In the genomic region with DNA sequence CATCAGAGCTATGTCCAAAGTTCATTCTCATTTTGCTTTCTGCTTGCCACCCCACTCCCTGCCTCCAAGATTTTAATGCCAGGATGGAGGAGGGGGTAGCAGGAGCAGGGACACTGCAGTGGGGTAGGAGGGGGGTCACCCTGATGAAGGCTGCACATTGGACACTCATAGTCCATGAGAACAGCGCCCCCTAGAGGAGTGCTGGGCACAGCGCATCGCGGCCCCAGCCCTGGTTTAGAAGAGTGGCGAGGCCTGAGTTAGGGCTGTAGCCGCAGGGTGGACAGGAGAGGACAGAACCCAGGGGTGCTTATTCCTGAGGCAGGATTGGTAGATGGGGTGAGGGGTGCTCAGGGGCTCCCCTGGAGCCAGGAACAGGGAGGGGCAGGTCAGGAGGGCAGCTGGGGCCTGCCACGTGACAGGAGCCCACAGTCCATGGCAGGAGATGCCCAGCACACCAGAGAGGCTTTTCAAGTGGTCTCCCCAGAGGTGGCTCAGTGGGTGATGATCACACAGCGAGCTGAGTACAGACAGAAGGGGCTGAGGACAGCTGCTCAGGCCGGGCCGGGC, we compare ENCODE assay signal across 8 cellular contexts.
DNase-seq lines count a peak whose midpoint lies in the region; ATAC-seq and TF ChIP-seq lines count a peak whose summit lies in the region.

No MANE protein-coding gene starts in this region.

- no peak overlapping the region for H3K9ac ChIP-seq in parathyroid adenoma

- H3K9me3 ChIP-seq in parathyroid adenoma (ENCODE audit: control insufficient read depth, low read length), result no peaks in the 10 kb centered on the region

- intact Hi-C loops in posterior vena cava (cut with DNase I), result no loop called here

- H3K36me3 ChIP-seq in parathyroid adenoma (ENCODE audit: control insufficient read depth, insufficient read depth, low read length), result no peaks in the 10 kb centered on the region

- peak; percentile 45 for TF ChIP-seq CTCF in parathyroid adenoma (IDR thresholded peaks at IDR 0.05)

- no peak overlapping the region for H3K27ac ChIP-seq in parathyroid adenoma
- no peak overlapping the region for H3K27ac ChIP-seq in caudate nucleus (ENCODE audit: low read depth, low read length)

- H2AFZ ChIP-seq in parathyroid adenoma, result no peak overlapping the region

- no peak for ATAC-seq in GM18909 (IDR thresholded peaks at IDR 0.05; ENCODE audit: poor library complexity, unreplicated experiment)

- no peak overlapping the region for H3K4me2 ChIP-seq in parathyroid adenoma (ENCODE audit: low read length)

- peak; percentile 53 for DNase-seq in NCI-H82 (lab: John Stamatoyannopoulos, UW)
- no peak for DNase-seq in NCI-H82 treated with DMSO at 0.1 percent for 48 hours (lab: John Stamatoyannopoulos, UW; ENCODE audit: unreplicated experiment)
- DNase-seq in RPMI8226, result peak; percentile 42
- peak; percentile 51 for DNase-seq in dermis blood vessel endothelial cell
- DNase-seq in posterior vena cava (ENCODE audit: low spot score), result no peak
- DNase-seq in caudate nucleus (lab: John Stamatoyannopoulos, UW), result no peak

- no peak overlapping the region for H3K4me3 ChIP-seq in parathyroid adenoma (ENCODE audit: low read depth, low read length)

- H3K79me2 ChIP-seq in parathyroid adenoma, result peaks cover 17% of the 10 kb centered on the region

- no peaks in the 10 kb centered on the region for H3K27me3 ChIP-seq in parathyroid adenoma (ENCODE audit: control insufficient read depth, insufficient read depth, low read length)

- peaks cover 5% of the 10 kb centered on the region for H3K4me1 ChIP-seq in parathyroid adenoma

Comparison
In these comparisons a context has a peak if more than half of its experiments do, and no peak if none do; other contexts are left out.
1. DNase-seq: peak in NCI-H82 (single experiment), RPMI8226 (single experiment) and dermis blood vessel endothelial cell (single experiment); none in NCI-H82 treated with DMSO at 0.1 percent for 48 hours (single experiment), posterior vena cava (single experiment) and caudate nucleus (0 of 61).